9 cellular contexts compared by ENCODE assay signal in the genomic region with DNA sequence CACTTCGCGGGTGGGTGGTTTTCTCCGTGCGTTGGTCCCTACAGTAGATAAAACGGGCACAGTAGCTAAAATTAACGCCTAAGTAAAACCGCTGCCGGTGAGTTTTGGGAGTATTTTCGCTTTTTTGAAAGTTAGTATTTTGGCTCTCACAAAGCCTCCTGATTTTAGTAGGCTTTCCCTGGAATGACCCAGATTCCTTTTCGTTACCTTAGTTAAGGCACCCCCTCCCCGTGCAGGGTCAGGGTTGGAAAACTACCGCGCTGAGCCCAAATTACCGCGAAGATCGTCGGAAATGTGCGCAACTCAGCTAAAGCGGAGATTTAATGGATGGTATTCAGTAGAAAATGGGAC. TPM values are rescaled to one million over a fixed set of nuclear protein-coding genes. Genes with fewer than 3 reads are reported as not detected.
DNase-seq lines count a peak whose midpoint lies in the region; ATAC-seq and TF ChIP-seq lines count a peak whose summit lies in the region.
"Had no signal": no experiment of that assay in that cellular context is flagged by ENCODE, and none has a peak within 500 bp of the region (broad histone marks: within the 10 kb centered on the region; RNA-seq: fewer than 3 reads in every experiment).

No MANE protein-coding gene starts in this region.

- H3K4me3 ChIP-seq in Caco-2 (ENCODE audit: low read depth, low read length) = peak overlapping the region; percentile 58
- peak overlapping the region in 1 of 2 donors; percentile 46 for H3K4me3 ChIP-seq in body of pancreas
- H3K4me3 ChIP-seq in lower lobe of right lung = peak overlapping the region; percentile 71

- H3K27me3 ChIP-seq in Caco-2 (replicated peaks; ENCODE audit: control insufficient read depth, insufficient read depth, low read length) = no peaks in the 10 kb centered on the region
- H3K27me3 ChIP-seq in body of pancreas = no peaks in the 10 kb centered on the region
- no peaks in the 10 kb centered on the region for H3K27me3 ChIP-seq in lower lobe of right lung (ENCODE audit: low read depth)

- CTCF ChIA-PET in Caco-2 (lab: Charles Lee) = interaction anchor here (0.6 to 2.2 kb wide), 5 partner anchors 9 to 531 kb away, joined by 3 to 20 read pairs (median 7); a partner anchor contains a TSS

- TF ChIP-seq POLR2A in body of pancreas (IDR thresholded peaks at IDR 0.05) = peak; percentile 31 to 89 (median 89)

- intact Hi-C loops in Caco-2 (cut with micrococcal nuclease; ENCODE audit: unreplicated experiment) (loop anchor here (1.0 to 5.0 kb wide), 4 partner anchors 31 to 115 kb away; a partner anchor contains a TSS), body of pancreas (cut with DNase I) (no loop called here), lower lobe of right lung (cut with DNase I) (no loop called here)

- H3K4me1 ChIP-seq in Caco-2 (peaks cover 20% of the 10 kb centered on the region), body of pancreas (peaks cover 30% of the 10 kb centered on the region), lower lobe of right lung (peaks cover 27% of the 10 kb centered on the region)

- POLR2A ChIA-PET in Caco-2 (lab: Charles Lee) = interaction anchor here (0.5 to 2.1 kb wide), 13 partner anchors 9 to 114 kb away, joined by 3 to 13 read pairs (median 4); a partner anchor contains a TSS

- H3K9me3 Mint-ChIP-seq in Caco-2 (ENCODE audit: unreplicated experiment) = no peaks in the 10 kb centered on the region

- TF ChIP-seq CTCF in Caco-2 (IDR thresholded peaks at IDR 0.05; ENCODE audit: insufficient read depth in 1 of 2, low read depth in 1 of 2, low read length in 1 of 2, severe bottlenecking in 1 of 2, unreplicated experiment in 1 of 2) = no peak
- peak in 4 of 7 experiments; percentile 36 to 45 (median 40) for TF ChIP-seq CTCF in body of pancreas (IDR thresholded peaks at IDR 0.05)
- no peak for TF ChIP-seq CTCF in lower lobe of right lung (IDR thresholded peaks at IDR 0.05)

- no peaks in the 10 kb centered on the region for H3K36me3 ChIP-seq in Caco-2 (ENCODE audit: control insufficient read depth, insufficient read depth, low read length)
- H3K36me3 ChIP-seq in body of pancreas (replicated peaks in 1 of 2; ENCODE audit: insufficient read depth in 1 of 2, low read depth in 2 of 2) = no peaks in the 10 kb centered on the region
- H3K36me3 ChIP-seq in lower lobe of right lung = peaks cover 12% of the 10 kb centered on the region

- H3K4me3 Mint-ChIP-seq in Caco-2 (ENCODE audit: unreplicated experiment) = peak overlapping the region; percentile 85

- H3K27ac Mint-ChIP-seq in Caco-2 (ENCODE audit: unreplicated experiment) = peak overlapping the region; percentile 94

- H3K36me3 Mint-ChIP-seq in Caco-2 (ENCODE audit: insufficient read depth, unreplicated experiment) = peaks cover 17% of the 10 kb centered on the region

- H3K9me3 ChIP-seq in Caco-2 (no peaks in the 10 kb centered on the region), body of pancreas (no peaks in the 10 kb centered on the region), lower lobe of right lung (no peaks in the 10 kb centered on the region)

- no peak for DNase-seq in Caco-2
- no peak for DNase-seq in body of pancreas
- no peak for DNase-seq in lower lobe of right lung
- DNase-seq in activated effector memory CD4-positive, alpha-beta T cell treated with Interleukin-2 at 50 U/mL for 16 hours = no peak
- DNase-seq in stimulated activated CD4-positive, alpha-beta T cell treated with anti-CD3 and anti-CD28 coated beads, Interleukin-1b, Interleukin-23, amount 100 ng/mL, for 48 hours = no peak
- no peak for DNase-seq in NCI-H524 treated with DMSO at 0.1 percent for 48 hours (lab: John Stamatoyannopoulos, UW)
- DNase-seq in NCI-H187 (lab: John Stamatoyannopoulos, UW) = no peak

- H3K27me3 Mint-ChIP-seq in Caco-2 (ENCODE audit: insufficient read depth, unreplicated experiment) = no peaks in the 10 kb centered on the region

- 0 to 2% methylated on average over 19 of the region's 19 CpGs for WGBS in body of pancreas, 2 donors

- H3K27ac ChIP-seq in body of pancreas = peak overlapping the region; percentile 93 to 97 (median 94)
- H3K27ac ChIP-seq in lower lobe of right lung = peak overlapping the region; percentile 86

- peaks cover 37% of the 10 kb centered on the region for H3K4me1 Mint-ChIP-seq in Caco-2 (ENCODE audit: low read depth, unreplicated experiment)

- ATAC-seq in HG03108 (IDR thresholded peaks at IDR 0.05; ENCODE audit: unreplicated experiment) (peak; percentile 2), body of pancreas (peak; percentile 2), lower lobe of right lung (peak in 1 of 2 donors; percentile 4)

- no TSS peak for BruUV-seq in Caco-2 (replicated peaks; lab: Mats Ljungman, UMichigan)

RNA-seq across cellular contexts. Expression of a gene that starts 28.3 kb away (rescaled TPM):
- total RNA-seq in Caco-2 (2022) = 1.6 and 1.7 TPM in 2 replicates
- total RNA-seq in body of pancreas = 10 to 100 TPM in 1 of 2 donors, 1 to 10 TPM in 1; 9.3 to 13.5 TPM
- total RNA-seq in lower lobe of right lung = 16.6 TPM
- total RNA-seq: LHCN-M2 had no signal

RNA-seq across cellular contexts. Expression of a gene that starts 38.9 kb away (rescaled TPM):
- total RNA-seq in Caco-2 (2022) (66.8 and 70.2 TPM in 2 replicates), body of pancreas (10 to 100 TPM; 71.9 to 87.4 TPM), lower lobe of right lung (105 TPM)

RNA-seq across cellular contexts. Expression of a gene that starts 54.5 kb away (rescaled TPM):
- 37.4 and 48.2 TPM in 2 replicates for total RNA-seq in Caco-2 (2022)
- 10 to 100 TPM; 15.2 to 20.0 TPM for total RNA-seq in body of pancreas
- 29.6 TPM for total RNA-seq in lower lobe of right lung

RNA-seq across cellular contexts. Expression of a gene that starts 54.8 kb away (rescaled TPM):
- total RNA-seq in Caco-2 (2022) = 37.7 and 38.8 TPM in 2 replicates
- total RNA-seq in body of pancreas = 10 to 100 TPM; 25.9 to 44.2 TPM
- total RNA-seq in lower lobe of right lung = 31.6 TPM

Comparison
In these comparisons a context has a peak if more than half of its experiments do, and no peak if none do; other contexts are left out.
1. CTCF ChIP-seq: peak in body of pancreas (4 of 7); none in Caco-2 (0 of 2) and lower lobe of right lung (single experiment).